ENCODE assay signal across 10 cellular contexts in genomic region chr20:35697696-35698297, GRCh38. TPM values are rescaled to one million over a fixed set of nuclear protein-coding genes. Genes with fewer than 3 reads are reported as not detected.
A peak's percentile ranks its signal among the peaks of the same experiment; 100 is the strongest.
DNase-seq lines count a peak whose midpoint lies in the region; ATAC-seq and TF ChIP-seq lines count a peak whose summit lies in the region.
"Had no signal": no experiment of that assay in that cellular context is flagged by ENCODE, and none has a peak within 500 bp of the region (broad histone marks: within the 10 kb centered on the region; RNA-seq: fewer than 3 reads in every experiment).

No MANE protein-coding gene starts in this region.

- peaks cover 38% of the 10 kb centered on the region for H3K79me2 ChIP-seq in MM.1S (ENCODE audit: low read length)

- peaks cover 24% of the 10 kb centered on the region for H3K4me1 ChIP-seq in CD4-positive, CD25-positive, alpha-beta regulatory T cell (ENCODE audit: control insufficient read depth, insufficient read depth, low read length, poor library complexity, severe bottlenecking)
- peaks cover 10% of the 10 kb centered on the region; the same call in 1 of the 2 replicates for H3K4me1 ChIP-seq in MM.1S (ENCODE audit: low read length)
- peaks cover 8% of the 10 kb centered on the region for H3K4me1 ChIP-seq in effector memory CD4-positive, alpha-beta T cell (ENCODE audit: control insufficient read depth, insufficient read depth, low read length, poor library complexity, severe bottlenecking)

- H3K27ac Mint-ChIP-seq in CD4-positive, CD25-positive, alpha-beta regulatory T cell = peak overlapping the region; percentile 38 to 94 (median 88)
- H3K27ac Mint-ChIP-seq in neural crest cell (ENCODE audit: unreplicated experiment) = no peak overlapping the region

- TF ChIP-seq CTCF in MM.1S (IDR thresholded peaks at IDR 0.05; ENCODE audit: low read length) (no peak), neural crest cell (conservative IDR thresholded peaks at IDR 0.05) (no peak)

- no peaks in the 10 kb centered on the region for H3K9me3 ChIP-seq in CD4-positive, CD25-positive, alpha-beta regulatory T cell (ENCODE audit: control insufficient read depth in 2 of 2, low read length in 2 of 2)
- H3K9me3 ChIP-seq in MM.1S (replicated peaks; ENCODE audit: insufficient read depth, low read length) = no peaks in the 10 kb centered on the region
- H3K9me3 ChIP-seq in effector memory CD4-positive, alpha-beta T cell (ENCODE audit: control insufficient read depth, low read length) = no peaks in the 10 kb centered on the region

- H3K27me3 ChIP-seq in CD4-positive, CD25-positive, alpha-beta regulatory T cell (ENCODE audit: control insufficient read depth, insufficient read depth, low read length) = no peaks in the 10 kb centered on the region
- no peaks in the 10 kb centered on the region for H3K27me3 ChIP-seq in MM.1S (replicated peaks; ENCODE audit: insufficient read depth, low read length)
- no peaks in the 10 kb centered on the region for H3K27me3 ChIP-seq in effector memory CD4-positive, alpha-beta T cell (replicated peaks; ENCODE audit: control insufficient read depth, insufficient read depth, low read length, poor library complexity, severe bottlenecking)

- H3F3A ChIP-seq in MM.1S (ENCODE audit: insufficient read depth, low read length) = peaks cover 31% of the 10 kb centered on the region

- H3K4me1 Mint-ChIP-seq in CD4-positive, CD25-positive, alpha-beta regulatory T cell = peaks cover 22 to 48% (median 35%) of the 10 kb centered on the region in 4 donors
- H3K4me1 Mint-ChIP-seq in neural crest cell = peaks cover 32% of the 10 kb centered on the region

- H3K4me3 ChIP-seq in CD4-positive, CD25-positive, alpha-beta regulatory T cell (ENCODE audit: low read depth, low read length) = peak overlapping the region; percentile 89
- H3K4me3 ChIP-seq in MM.1S (ENCODE audit: low read length) = peak overlapping the region; percentile 93; the same call in 1 of the 2 replicates
- peak overlapping the region; percentile 82 for H3K4me3 ChIP-seq in effector memory CD4-positive, alpha-beta T cell (ENCODE audit: insufficient read depth, low read depth, low read length, poor library complexity, severe bottlenecking)

- no peaks in the 10 kb centered on the region for H3K27me3 Mint-ChIP-seq in CD4-positive, CD25-positive, alpha-beta regulatory T cell
- H3K27me3 Mint-ChIP-seq in neural crest cell (ENCODE audit: low read depth) = peaks cover 5% of the 10 kb centered on the region

- peaks cover 14% of the 10 kb centered on the region for H3K36me3 Mint-ChIP-seq in CD4-positive, CD25-positive, alpha-beta regulatory T cell
- H3K36me3 Mint-ChIP-seq in neural crest cell (ENCODE audit: low read depth) = peaks cover 8% of the 10 kb centered on the region

- H3K4me3 Mint-ChIP-seq in CD4-positive, CD25-positive, alpha-beta regulatory T cell = peak overlapping the region; percentile 90 to 98 (median 94)
- H3K4me3 Mint-ChIP-seq in neural crest cell = peak overlapping the region; percentile 90

- H3K4me2 ChIP-seq in MM.1S (ENCODE audit: low read depth, low read length) = peak overlapping the region; percentile 75; the same call in 1 of the 2 replicates

- H3K9ac ChIP-seq in MM.1S (ENCODE audit: low read length) = peak overlapping the region; percentile 86; the same call in 1 of the 2 replicates

- no peak for ATAC-seq in CD4-positive, CD25-positive, alpha-beta regulatory T cell (ENCODE audit: low read depth in 2 of 2)
- ATAC-seq in HG02973 (IDR thresholded peaks at IDR 0.05; ENCODE audit: unreplicated experiment) = no peak

- no peak overlapping the region for H3K27ac ChIP-seq in CD4-positive, CD25-positive, alpha-beta regulatory T cell (ENCODE audit: insufficient read depth, low read length, poor library complexity, severe bottlenecking)
- no peak overlapping the region for H3K27ac ChIP-seq in MM.1S (ENCODE audit: low read length)
- no peak overlapping the region for H3K27ac ChIP-seq in effector memory CD4-positive, alpha-beta T cell (ENCODE audit: insufficient read depth, low read length, poor library complexity, severe bottlenecking)

- H3K36me3 ChIP-seq in CD4-positive, CD25-positive, alpha-beta regulatory T cell (ENCODE audit: control insufficient read depth, insufficient read depth, low read length) = peaks cover 36% of the 10 kb centered on the region
- peaks cover 3% of the 10 kb centered on the region; the same call in 1 of the 2 replicates for H3K36me3 ChIP-seq in MM.1S (replicated peaks; ENCODE audit: insufficient read depth, low read length)
- peaks cover 27% of the 10 kb centered on the region for H3K36me3 ChIP-seq in effector memory CD4-positive, alpha-beta T cell (ENCODE audit: control insufficient read depth, insufficient read depth, low read length)

- peaks cover 0 to 1% (median 0%) of the 10 kb centered on the region in 7 donors for H3K9me3 Mint-ChIP-seq in CD4-positive, CD25-positive, alpha-beta regulatory T cell
- H3K9me3 Mint-ChIP-seq in neural crest cell = no peaks in the 10 kb centered on the region

- no peaks in the 10 kb centered on the region for H3K9me2 ChIP-seq in MM.1S (replicated peaks; ENCODE audit: insufficient read depth, low read length)

- H2AFZ ChIP-seq in MM.1S (ENCODE audit: low read length) = peak overlapping the region; percentile 97

- no peak for DNase-seq in CD4-positive, CD25-positive, alpha-beta regulatory T cell
- DNase-seq in MM.1S (no peak), neural crest cell (ENCODE audit: low read depth, low spot score) (no peak), pons (ENCODE audit: low spot score) (no peak), globus pallidus (ENCODE audit: low spot score) (no peak)
- no peak for DNase-seq in effector memory CD4-positive, alpha-beta T cell
- DNase-seq in stimulated activated naive CD4-positive, alpha-beta T cell (lab: John Stamatoyannopoulos, UW) = no peak
- DNase-seq: MV-4-11, retina had no signal

- no peaks in the 10 kb centered on the region; the same call in 1 of the 2 replicates for H4K20me1 ChIP-seq in MM.1S (ENCODE audit: insufficient read depth, low read length)

RNA-seq across cellular contexts. Expression of gene NFS1, which starts 1.4 kb away (rescaled TPM):
- total RNA-seq in CD4-positive, CD25-positive, alpha-beta regulatory T cell = 21.2 TPM
- 10 to 100 TPM; 22.3 to 32.6 (median 25.4) TPM for polyA plus RNA-seq in CD4-positive, CD25-positive, alpha-beta regulatory T cell
- total RNA-seq in neural crest cell = 19.4 and 21.3 TPM in 2 replicates

RNA-seq across cellular contexts. Expression of gene ROMO1, which starts 1.4 kb away (rescaled TPM):
- total RNA-seq in CD4-positive, CD25-positive, alpha-beta regulatory T cell = 48.8 TPM
- polyA plus RNA-seq in CD4-positive, CD25-positive, alpha-beta regulatory T cell = 100 to 1,000 TPM; 295 to 378 (median 363) TPM
- total RNA-seq in neural crest cell = 151 and 158 TPM in 2 replicates

RNA-seq across cellular contexts. Expression of gene CPNE1, which starts 33.1 kb away (rescaled TPM):
- total RNA-seq in CD4-positive, CD25-positive, alpha-beta regulatory T cell = 246 TPM
- 100 to 1,000 TPM; 175 to 398 (median 338) TPM for polyA plus RNA-seq in CD4-positive, CD25-positive, alpha-beta regulatory T cell
- 236 and 245 TPM in 2 replicates for total RNA-seq in neural crest cell

RNA-seq across cellular contexts. Expression of gene RBM12, which starts 33.1 kb away (rescaled TPM):
- total RNA-seq in CD4-positive, CD25-positive, alpha-beta regulatory T cell = 128 TPM
- polyA plus RNA-seq in CD4-positive, CD25-positive, alpha-beta regulatory T cell = 10 to 100 TPM; 46.6 to 58.0 (median 53.3) TPM
- 189 and 191 TPM in 2 replicates for total RNA-seq in neural crest cell

RNA-seq across cellular contexts. Expression of gene RBM39, which starts 44.3 kb away (rescaled TPM):
- 1,180 TPM for total RNA-seq in CD4-positive, CD25-positive, alpha-beta regulatory T cell
- 100 to 1,000 TPM; 112 to 144 (median 117) TPM for polyA plus RNA-seq in CD4-positive, CD25-positive, alpha-beta regulatory T cell
- 333 and 357 TPM in 2 replicates for total RNA-seq in neural crest cell
